9 cellular contexts compared by ENCODE assay signal in the genomic region with DNA sequence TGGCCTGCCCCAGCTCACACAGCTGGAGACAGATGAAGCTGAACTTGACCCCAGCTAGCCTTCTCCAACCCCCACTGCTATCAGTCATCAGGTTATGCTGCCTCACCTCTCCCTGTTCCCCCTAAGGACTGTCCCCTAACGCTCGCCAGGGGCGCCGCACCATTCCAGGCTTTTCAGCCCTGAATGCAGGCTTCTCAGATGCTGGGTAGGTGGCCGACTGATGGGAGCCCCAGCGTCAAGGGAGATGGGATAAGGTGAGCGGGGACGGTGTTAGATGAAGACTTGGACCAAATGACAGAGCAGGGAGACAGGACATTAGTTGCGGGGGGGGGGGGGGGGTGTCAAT. TPM values are rescaled to one million over a fixed set of nuclear protein-coding genes. Genes with fewer than 3 reads are reported as not detected.
DNase-seq lines count a peak whose midpoint lies in the region; TF ChIP-seq lines count a peak whose summit lies in the region.
"Had no signal": no experiment of that assay in that cellular context is flagged by ENCODE, and none has a peak within 500 bp of the region (broad histone marks: within the 10 kb centered on the region; RNA-seq: fewer than 3 reads in every experiment).

No MANE protein-coding gene starts in this region.

- no peaks in the 10 kb centered on the region for H3K9me2 ChIP-seq in GM23248 (ENCODE audit: insufficient read depth)

- intact Hi-C loops in A673 (cut with micrococcal nuclease; ENCODE audit: unreplicated experiment) (loop anchor here (2.0 to 10.0 kb wide), 3 partner anchors 270 to 650 kb away; no protein-coding TSS in a partner anchor), testis (cut with DNase I; ENCODE audit: low total_unique reads) (no loop called here)

- peaks cover 11% of the 10 kb centered on the region for H3K27me3 Mint-ChIP-seq in mesothelial cell of epicardium (ENCODE audit: low read depth)

- no peak for DNase-seq in A673 (ENCODE audit: low spot score)
- no peak for DNase-seq in GM23248
- DNase-seq in mesothelial cell of epicardium (ENCODE audit: low spot score in 2 of 2, unreplicated experiment in 2 of 2), result no peak
- DNase-seq in Ammon's horn (ENCODE audit: low spot score), result no peak
- no peak for DNase-seq in testis
- no peak for DNase-seq in HCEC 1CT
- no peak for DNase-seq in dermis blood vessel endothelial cell
- DNase-seq: NCI-H524 treated with DMSO at 0.1 percent for 48 hours had no signal

- H3K27me3 ChIP-seq in A673 (replicated peaks; ENCODE audit: insufficient read depth, low read depth, low read length, poor library complexity) (no peaks in the 10 kb centered on the region), GM23248 (replicated peaks; ENCODE audit: insufficient read depth) (no peaks in the 10 kb centered on the region; the same call in 1 of the 2 replicates), testis (no peaks in the 10 kb centered on the region)

- no peaks in the 10 kb centered on the region for H3K79me2 ChIP-seq in GM23248 (ENCODE audit: insufficient read depth)

- no peaks in the 10 kb centered on the region for H4K20me1 ChIP-seq in GM23248 (ENCODE audit: insufficient read depth)

- CTCF ChIA-PET in A673 (lab: Charles Lee), result interaction anchor here (0.9 to 1.6 kb wide), 4 partner anchors 136 to 651 kb away, joined by 4 to 11 read pairs (median 4); no protein-coding TSS in a partner anchor

- H3K4me2 ChIP-seq in GM23248 (ENCODE audit: unreplicated experiment), result peak overlapping the region; percentile 88

- peak overlapping the region; percentile 66 for H3K4me3 Mint-ChIP-seq in mesothelial cell of epicardium

- H3K9me3 ChIP-seq in A673 (ENCODE audit: low read depth, low read length, poor library complexity, severe bottlenecking) (no peaks in the 10 kb centered on the region), GM23248 (ENCODE audit: low read depth) (no peaks in the 10 kb centered on the region), testis (no peaks in the 10 kb centered on the region)

- no peak overlapping the region for H3K27ac Mint-ChIP-seq in mesothelial cell of epicardium

- POLR2A ChIA-PET in A673 (lab: Charles Lee; ENCODE audit: low non-redundant PET), result no interaction called here

- no peak overlapping the region for H3K9ac ChIP-seq in GM23248

- no TSS peak for BruUV-seq in A673 (replicated peaks; lab: Mats Ljungman, UMichigan)

- H3F3A ChIP-seq in GM23248 (ENCODE audit: insufficient read depth), result no peaks in the 10 kb centered on the region

- H3K4me1 Mint-ChIP-seq in mesothelial cell of epicardium, result peaks cover 2% of the 10 kb centered on the region

- H2AFZ ChIP-seq in GM23248, result peak overlapping the region; percentile 92

- no peaks in the 10 kb centered on the region for H3K36me3 ChIP-seq in A673 (ENCODE audit: insufficient read depth, low read length, poor library complexity, severe bottlenecking)
- no peaks in the 10 kb centered on the region for H3K36me3 ChIP-seq in GM23248 (ENCODE audit: low read depth)
- no peaks in the 10 kb centered on the region for H3K36me3 ChIP-seq in testis (ENCODE audit: low read depth, missing control alignments)

- TF ChIP-seq CTCF in A673 (conservative IDR thresholded peaks at IDR 0.05; ENCODE audit: low read depth, low read length) (no peak), mesothelial cell of epicardium (IDR thresholded peaks at IDR 0.05; ENCODE audit: unreplicated experiment) (no peak), testis (IDR thresholded peaks at IDR 0.05) (no peak)

- H3K4me3 ChIP-seq in A673 (ENCODE audit: low read depth, low read length, poor library complexity, severe bottlenecking) (peak overlapping the region; percentile 41), GM23248 (peak overlapping the region; percentile 72), testis (peak overlapping the region in 1 of 2 donors; percentile 53)

- in situ Hi-C loops in GM23248 (cut with MboI), result no loop called here

- TF ChIP-seq POLR2A in testis (IDR thresholded peaks at IDR 0.05), result no peak

- no peaks in the 10 kb centered on the region for H3K4me1 ChIP-seq in A673 (ENCODE audit: insufficient read depth, low read length, poor library complexity, severe bottlenecking)
- peaks cover 7% of the 10 kb centered on the region; the same call in 1 of the 2 replicates for H3K4me1 ChIP-seq in GM23248 (ENCODE audit: insufficient read depth)
- H3K4me1 ChIP-seq in testis, result no peaks in the 10 kb centered on the region

- no peaks in the 10 kb centered on the region for H3K9me3 Mint-ChIP-seq in mesothelial cell of epicardium

- H3K27ac ChIP-seq in A673 (ENCODE audit: low read depth, low read length, poor library complexity, severe bottlenecking) (no peak overlapping the region), GM23248 (no peak overlapping the region), angular gyrus (ENCODE audit: low read depth, low read length) (peak overlapping the region; percentile 79), testis (no peak overlapping the region)

- WGBS in GM23248 (ENCODE audit: low coverage in 1 of 2, low lambda C conversion rate in 2 of 2, missing lambda C conversion rate in 2 of 2), 2 experiments, result 19% methylated on average over 8 to 9 of the region's 9 CpGs
- 10 to 26% methylated on average over 9 of the region's 9 CpGs for WGBS in testis, 2 donors

- H3K36me3 Mint-ChIP-seq in mesothelial cell of epicardium, result no peaks in the 10 kb centered on the region

RNA-seq across cellular contexts. Expression of gene OPALIN, which starts 15.8 kb away (rescaled TPM):
- not detected in 2 replicates for total RNA-seq in A673 (2021)
- total RNA-seq in GM23248 (2014; rRNA removed; shearing (Covaris generic)), result not detected in 2 replicates
- polyA plus RNA-seq in GM23248 (2016; fragmentation: Nextera tagmentation; extraction: Ambion mirVana), result not detected in 2 replicates
- not detected in 3 replicates for total RNA-seq in mesothelial cell of epicardium
- total RNA-seq in testis, result not detected
- polyA plus RNA-seq in testis (ENCODE audit: insufficient read depth, low read depth, low replicate concordance), result not detected
- total RNA-seq in dermis blood vessel endothelial cell, result not detected in 2 replicates
